In the genomic region with DNA sequence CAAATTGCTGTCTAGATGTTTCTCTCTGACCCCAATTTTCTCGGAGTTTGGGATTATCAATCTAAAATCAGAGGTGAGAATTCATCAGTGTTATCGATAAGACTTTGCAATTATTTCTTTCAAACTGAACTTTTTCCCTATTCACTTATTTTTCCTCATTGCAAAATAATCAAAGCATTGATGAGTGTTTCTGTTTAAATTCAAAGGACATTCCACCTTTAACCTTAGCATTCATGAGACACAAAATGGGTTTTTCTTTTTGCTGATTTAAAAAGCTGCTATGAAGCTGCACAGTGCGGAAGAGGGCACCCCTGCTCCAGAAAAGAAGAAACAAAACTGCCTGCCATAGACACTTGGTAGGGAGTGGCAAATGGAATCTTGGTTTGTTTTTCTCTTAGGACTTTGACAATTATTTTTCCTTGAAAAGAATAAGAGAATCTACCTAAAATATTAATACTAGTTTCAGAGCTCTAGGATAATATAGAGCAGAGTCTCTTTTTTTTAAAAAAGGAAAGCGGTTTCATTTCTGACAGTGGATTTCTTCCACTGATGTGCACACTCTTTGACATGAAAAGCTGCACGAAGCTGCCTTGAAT, we compare ENCODE assay signal across 1 cellular context.
TF ChIP-seq lines count a peak whose summit lies in the region.

No MANE protein-coding gene starts in this region.

TF ChIP-seq in K562, 482 proteins besides CTCF, POLR2A, EP300 and RAD21 (continued from another document and continues in another):
- TF ChIP-seq HOXB6 (CRISPR knock-in tag; IDR thresholded peaks at IDR 0.05; ENCODE audit: borderline replicate concordance) (no peak), FOSL1 (tag; conservative IDR thresholded peaks at IDR 0.05) (peak; percentile 96; the same call in 1 of the 2 replicates), ZNF212 (CRISPR knock-in tag; IDR thresholded peaks at IDR 0.05) (no peak), ADNP (tag; IDR thresholded peaks at IDR 0.05) (no peak), ZNF584 (CRISPR knock-in tag; IDR thresholded peaks at IDR 0.05; ENCODE audit: low read depth) (no peak), SPI1 (IDR thresholded peaks at IDR 0.05; ENCODE audit: borderline replicate concordance, low read depth, low read length) (no peak), ATF7 (IDR thresholded peaks at IDR 0.05) (no peak), NUFIP1 (IDR thresholded peaks at IDR 0.05; ENCODE audit: partially characterized antibody) (no peak), ELK1 (CRISPR knock-in tag; IDR thresholded peaks at IDR 0.05) (no peak), RBM22 (IDR thresholded peaks at IDR 0.05; ENCODE audit: low read depth, low read length, poor library complexity, severe bottlenecking) (no peak), PTRF (tag; IDR thresholded peaks at IDR 0.05) (0 out of 2 replicates have a peak, but pooled peaks have one; percentile 12), THRA (IDR thresholded peaks at IDR 0.05) (no peak), ZFPM2 (CRISPR knock-in tag; IDR thresholded peaks at IDR 0.05) (0 out of 2 replicates have a peak, but pooled peaks have one; percentile 57), BACH1 (tag; IDR thresholded peaks at IDR 0.05) (no peak), GATA2 (CRISPR knock-in tag; IDR thresholded peaks at IDR 0.05) (no peak), ZNF717 (CRISPR knock-in tag; IDR thresholded peaks at IDR 0.05) (no peak), SREBF2 (CRISPR knock-in tag; IDR thresholded peaks at IDR 0.05) (no peak), MCM3 (IDR thresholded peaks at IDR 0.05) (no peak), SMAD3 (CRISPR knock-in tag; conservative IDR thresholded peaks at IDR 0.05) (peak; percentile 60; the same call in 1 of the 2 replicates), CBX3 (IDR thresholded peaks at IDR 0.05; ENCODE audit: borderline replicate concordance in 1 of 2, low read length in 2 of 2) (no peak), ELK3 (CRISPR knock-in tag; IDR thresholded peaks at IDR 0.05) (0 out of 2 replicates have a peak, but pooled peaks have one; percentile 20), BCLAF1 (IDR thresholded peaks at IDR 0.05; ENCODE audit: borderline replicate concordance in 1 of 2, control insufficient read depth in 1 of 2, low read depth in 2 of 2, low read length in 1 of 2) (0 out of 4 replicates have a peak, but pooled peaks of 1 of the 2 experiments have one; percentile 15), FOXK2 (conservative IDR thresholded peaks at IDR 0.05 in 1 of 2, IDR thresholded peaks at IDR 0.05 in 1 of 2; ENCODE audit: low read depth in 2 of 2) (no peak), TEAD2 (tag; IDR thresholded peaks at IDR 0.05) (no peak), PCBP1 (IDR thresholded peaks at IDR 0.05; ENCODE audit: low read depth, low read length, poor library complexity, severe bottlenecking) (no peak), ZNF444 (CRISPR knock-in tag; IDR thresholded peaks at IDR 0.05) (0 out of 2 replicates have a peak, but pooled peaks have one; percentile 62), ZBTB2 (IDR thresholded peaks at IDR 0.05) (no peak), PHF20 (IDR thresholded peaks at IDR 0.05; ENCODE audit: partially characterized antibody) (no peak), E2F1 (CRISPR knock-in tag; IDR thresholded peaks at IDR 0.05) (no peak), ZSCAN29 (IDR thresholded peaks at IDR 0.05) (no peak), SETDB1 (IDR thresholded peaks at IDR 0.05; ENCODE audit: low read length) (no peak), ZNF695 (CRISPR knock-in tag; IDR thresholded peaks at IDR 0.05) (0 out of 2 replicates have a peak, but pooled peaks have one; percentile 41), POLR2AphosphoS5 (IDR thresholded peaks at IDR 0.05; ENCODE audit: control insufficient read depth, insufficient read depth, low read depth, low read length) (no peak), TARDBP (IDR thresholded peaks at IDR 0.05) (no peak), PPARD (CRISPR knock-in tag; IDR thresholded peaks at IDR 0.05) (no peak), TFE3 (CRISPR knock-in tag; IDR thresholded peaks at IDR 0.05) (no peak), ZNF197 (CRISPR knock-in tag; IDR thresholded peaks at IDR 0.05; ENCODE audit: low read depth) (no peak), ZEB2 (IDR thresholded peaks at IDR 0.05) (no peak), POLR2H (tag; IDR thresholded peaks at IDR 0.05; ENCODE audit: low read depth) (no peak), CSDE1 (IDR thresholded peaks at IDR 0.05) (no peak), PHF8 (IDR thresholded peaks at IDR 0.05; ENCODE audit: borderline replicate concordance, low read length) (no peak)
- TF ChIP-seq, protein P1, sequence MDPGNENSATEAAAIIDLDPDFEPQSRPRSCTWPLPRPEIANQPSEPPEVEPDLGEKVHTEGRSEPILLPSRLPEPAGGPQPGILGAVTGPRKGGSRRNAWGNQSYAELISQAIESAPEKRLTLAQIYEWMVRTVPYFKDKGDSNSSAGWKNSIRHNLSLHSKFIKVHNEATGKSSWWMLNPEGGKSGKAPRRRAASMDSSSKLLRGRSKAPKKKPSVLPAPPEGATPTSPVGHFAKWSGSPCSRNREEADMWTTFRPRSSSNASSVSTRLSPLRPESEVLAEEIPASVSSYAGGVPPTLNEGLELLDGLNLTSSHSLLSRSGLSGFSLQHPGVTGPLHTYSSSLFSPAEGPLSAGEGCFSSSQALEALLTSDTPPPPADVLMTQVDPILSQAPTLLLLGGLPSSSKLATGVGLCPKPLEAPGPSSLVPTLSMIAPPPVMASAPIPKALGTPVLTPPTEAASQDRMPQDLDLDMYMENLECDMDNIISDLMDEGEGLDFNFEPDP (CRISPR knock-in tag; IDR thresholded peaks at IDR 0.05) = no peak
- TF ChIP-seq, protein P2, sequence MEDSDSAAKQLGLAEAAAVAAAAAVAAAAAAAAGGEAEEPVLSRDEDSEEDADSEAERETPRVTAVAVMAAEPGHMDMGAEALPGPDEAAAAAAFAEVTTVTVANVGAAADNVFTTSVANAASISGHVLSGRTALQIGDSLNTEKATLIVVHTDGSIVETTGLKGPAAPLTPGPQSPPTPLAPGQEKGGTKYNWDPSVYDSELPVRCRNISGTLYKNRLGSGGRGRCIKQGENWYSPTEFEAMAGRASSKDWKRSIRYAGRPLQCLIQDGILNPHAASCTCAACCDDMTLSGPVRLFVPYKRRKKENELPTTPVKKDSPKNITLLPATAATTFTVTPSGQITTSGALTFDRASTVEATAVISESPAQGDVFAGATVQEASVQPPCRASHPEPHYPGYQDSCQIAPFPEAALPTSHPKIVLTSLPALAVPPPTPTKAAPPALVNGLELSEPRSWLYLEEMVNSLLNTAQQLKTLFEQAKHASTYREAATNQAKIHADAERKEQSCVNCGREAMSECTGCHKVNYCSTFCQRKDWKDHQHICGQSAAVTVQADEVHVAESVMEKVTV (CRISPR knock-in tag; IDR thresholded peaks at IDR 0.05) = peak; percentile 12; the same call in 1 of the 2 replicates
- TF ChIP-seq, protein P3, sequence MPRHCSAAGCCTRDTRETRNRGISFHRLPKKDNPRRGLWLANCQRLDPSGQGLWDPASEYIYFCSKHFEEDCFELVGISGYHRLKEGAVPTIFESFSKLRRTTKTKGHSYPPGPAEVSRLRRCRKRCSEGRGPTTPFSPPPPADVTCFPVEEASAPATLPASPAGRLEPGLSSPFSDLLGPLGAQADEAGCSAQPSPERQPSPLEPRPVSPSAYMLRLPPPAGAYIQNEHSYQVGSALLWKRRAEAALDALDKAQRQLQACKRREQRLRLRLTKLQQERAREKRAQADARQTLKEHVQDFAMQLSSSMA (CRISPR knock-in tag; IDR thresholded peaks at IDR 0.05) = 0 out of 2 replicates have a peak, but pooled peaks have one; percentile 53
- TF ChIP-seq, protein P4, sequence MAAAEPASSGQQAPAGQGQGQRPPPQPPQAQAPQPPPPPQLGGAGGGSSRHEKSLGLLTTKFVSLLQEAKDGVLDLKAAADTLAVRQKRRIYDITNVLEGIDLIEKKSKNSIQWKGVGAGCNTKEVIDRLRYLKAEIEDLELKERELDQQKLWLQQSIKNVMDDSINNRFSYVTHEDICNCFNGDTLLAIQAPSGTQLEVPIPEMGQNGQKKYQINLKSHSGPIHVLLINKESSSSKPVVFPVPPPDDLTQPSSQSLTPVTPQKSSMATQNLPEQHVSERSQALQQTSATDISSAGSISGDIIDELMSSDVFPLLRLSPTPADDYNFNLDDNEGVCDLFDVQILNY (CRISPR knock-in tag; IDR thresholded peaks at IDR 0.05) = no peak
